Comparison of ENCODE assay signal across 23 cellular contexts in genomic region chr7:78280276-78280675, GRCh38.
"Had no signal": no experiment of that assay in that cellular context is flagged by ENCODE, and none has a peak within 500 bp of the region (broad histone marks: within the 10 kb centered on the region; RNA-seq: fewer than 3 reads in every experiment).

No MANE protein-coding gene starts in this region.

- DNase-seq: islet precursor cell; left ventricle myocardium inferior; midbrain; mucosa of descending colon; naive B cell; natural killer cell; nephron progenitor cell; ovary; right cardiac atrium; small intestine; spleen; stimulated activated CD4-positive, alpha-beta T cell treated with anti-CD3 and anti-CD28 coated beads, Interleukin-4, amount 100 ng/mL, for 24 hours; stimulated activated naive CD4-positive, alpha-beta T cell treated with Interleukin-2 at 50 U/mL for 16 hours; stimulated activated naive CD8-positive, alpha-beta T cell treated with anti-CD3 and anti-CD28 coated beads, Interleukin-15, amount 100 ng/mL, for 72 hours; substantia nigra; uterus had no signal

- H3K27ac ChIP-seq: hepatocyte, left ventricle myocardium inferior, neural progenitor cell, neutrophil, ovary, spleen, tibial nerve, uterus had no signal

- H3K9me3 ChIP-seq: left ventricle myocardium inferior, mucosa of descending colon, neutrophil, ovary, spleen, tibial nerve, uterus had no signal

- H3K4me2 ChIP-seq: hepatocyte, neural progenitor cell had no signal

- H3K79me2 ChIP-seq: hepatocyte had no signal

- H3K4me1 ChIP-seq: neural progenitor cell, spleen, uterus had no signal

- H3K36me3 ChIP-seq: left ventricle myocardium inferior, neural progenitor cell, neutrophil, ovary, spleen, tibial nerve, uterus had no signal

- ATAC-seq: mucosa of descending colon; natural killer cell; right cardiac atrium; sciatic nerve; stimulated activated memory B cell treated with anti-CD40 and anti-IgM and Interleukin-4, amounts not matched to agents 10 μg/mL and 1 μg/mL and 100 μg/mL, for 72 hours; stimulated activated naive CD8-positive, alpha-beta T cell treated with anti-CD3 and anti-CD28 coated beads, Interleukin-15, amount 100 ng/mL, for 72 hours had no signal

- H2AFZ ChIP-seq: hepatocyte, neural progenitor cell had no signal

- H3K4me3 ChIP-seq: hepatocyte, left ventricle myocardium inferior, lung, mucosa of descending colon, neural progenitor cell, ovary, spleen, tibial nerve, uterus had no signal

- H3K9ac ChIP-seq: neural progenitor cell had no signal

- H3K27me3 ChIP-seq: hepatocyte, neural progenitor cell, neutrophil, ovary, spleen, uterus had no signal
